In genomic region chr15:74839526-74840395, GRCh38 we compare ENCODE assay signal across 21 cellular contexts. TPM values are rescaled to one million over a fixed set of nuclear protein-coding genes. Genes with fewer than 3 reads are reported as not detected.
DNase-seq lines count a peak whose midpoint lies in the region; ATAC-seq and TF ChIP-seq lines count a peak whose summit lies in the region.
"Had no signal": no experiment of that assay in that cellular context is flagged by ENCODE, and none has a peak within 500 bp of the region (broad histone marks: within the 10 kb centered on the region; RNA-seq: fewer than 3 reads in every experiment).

No MANE protein-coding gene starts in this region.

- intact Hi-C loops in left lung (cut with DNase I), result no loop called here

- ATAC-seq in GM21786 (IDR thresholded peaks at IDR 0.05; ENCODE audit: unreplicated experiment), result no peak
- no peak for ATAC-seq in HG02885 (IDR thresholded peaks at IDR 0.05; ENCODE audit: poor library complexity, unreplicated experiment)
- no peak for ATAC-seq in left lung
- ATAC-seq: HCT116 had no signal

- peaks cover 17 to 30% of the 10 kb centered on the region in 2 donors for H3K4me1 ChIP-seq in left lung

- H3K27me3 ChIP-seq in H7 (ENCODE audit: control insufficient read depth, insufficient read depth, low read length) (no peaks in the 10 kb centered on the region), WERI-Rb-1 (ENCODE audit: insufficient read depth, low read depth, severe bottlenecking) (no peaks in the 10 kb centered on the region), left lung (no peaks in the 10 kb centered on the region)
- H3K27me3 ChIP-seq: MG63 had no signal

- TF ChIP-seq CTCF in C4-2B (conservative IDR thresholded peaks at IDR 0.05), result 0 out of 2 replicates have a peak, but pooled peaks have one; percentile 7
- peak; percentile 58 for TF ChIP-seq CTCF in WERI-Rb-1 (IDR thresholded peaks at IDR 0.05; ENCODE audit: low read depth, low read length)
- TF ChIP-seq CTCF in left lung (IDR thresholded peaks at IDR 0.05), result no peak

- DNase-seq in H7, result peak; percentile 84
- peak; percentile 56 for DNase-seq in WERI-Rb-1
- peak; percentile 47 for DNase-seq in iPS-NIHi7 (ENCODE audit: extremely low spot score)
- no peak for DNase-seq in NCI-H1694 (lab: John Stamatoyannopoulos, UW)
- DNase-seq in left lung, result no peak
- DNase-seq: activated CD4-positive, alpha-beta T cell treated with anti-CD3 and anti-CD28 coated beads for 48 hours; activated gamma-delta T cell treated with Interleukin-2 at 50 U/mL for 16 hours; aorta; foreskin fibroblast; left ventricle myocardium inferior; MG63; NCI-H1930; NCI-H524 treated with DMSO at 0.1 percent for 48 hours; stimulated activated CD4-positive, alpha-beta T cell treated with anti-CD3 and anti-CD28 coated beads, Interleukin-2, amount 100 ng/mL, for 48 hours had no signal

- H3K36me3 ChIP-seq in H7 (replicated peaks; ENCODE audit: control insufficient read depth, insufficient read depth, low read length), result peaks cover 6% of the 10 kb centered on the region
- H3K36me3 ChIP-seq in WERI-Rb-1, result peaks cover 48% of the 10 kb centered on the region
- peaks cover 0 to 57% of the 10 kb centered on the region in 2 donors for H3K36me3 ChIP-seq in left lung

- H3K9me3 ChIP-seq in WERI-Rb-1 (ENCODE audit: severe bottlenecking) (no peaks in the 10 kb centered on the region), left lung (no peaks in the 10 kb centered on the region)
- H3K9me3 ChIP-seq: Caco-2, left ventricle myocardium inferior, MG63 had no signal

- H3K4me3 ChIP-seq in H7 (ENCODE audit: insufficient read depth, low read depth, low read length) (no peak overlapping the region), WERI-Rb-1 (ENCODE audit: low read depth, low read length) (no peak overlapping the region), left lung (no peak overlapping the region)
- H3K4me3 ChIP-seq: left ventricle myocardium inferior, MG63, SK-N-MC had no signal

- H3K27ac ChIP-seq in C4-2B (no peak overlapping the region), WERI-Rb-1 (no peak overlapping the region; the same call in 1 of the 2 replicates), left lung (no peak overlapping the region)
- H3K27ac ChIP-seq: left ventricle myocardium inferior, SK-N-MC had no signal

RNA-seq across cellular contexts. Expression of gene ULK3, which starts 3.2 kb away (rescaled TPM):
- total RNA-seq in H7 (2014; rRNA removed; shearing (Covaris generic)), result 20.9 and 30.4 TPM in 2 replicates
- 10 to 100 TPM; 37.4 to 45.1 TPM for total RNA-seq in left lung

RNA-seq across cellular contexts. Expression of gene CPLX3, which starts 13.3 kb away (rescaled TPM):
- 0.03 TPM in 1 of 2 replicates, not detected in the other for total RNA-seq in H7 (2014; rRNA removed; shearing (Covaris generic))
- not detected for total RNA-seq in left lung
- total RNA-seq: aorta, Caco-2, osteocyte had no signal

RNA-seq across cellular contexts. Expression of gene LMAN1L, which starts 27.1 kb away (rescaled TPM):
- not detected in 2 replicates for total RNA-seq in H7 (2014; rRNA removed; shearing (Covaris generic))
- total RNA-seq in left lung, result under 1 TPM in 1 of 2 donors, not detected in 1; 0.39 TPM
- total RNA-seq: Caco-2, osteocyte had no signal

RNA-seq across cellular contexts. Expression of gene SCAMP2, which starts 33.4 kb away (rescaled TPM):
- 20.8 and 22.6 TPM in 2 replicates for total RNA-seq in H7 (2014; rRNA removed; shearing (Covaris generic))
- total RNA-seq in left lung, result 100 to 1,000 TPM; 131 to 138 TPM

RNA-seq across cellular contexts. Expression of gene MPI, which starts 50.1 kb away (rescaled TPM):
- 50.9 and 64.7 TPM in 2 replicates for total RNA-seq in H7 (2014; rRNA removed; shearing (Covaris generic))
- 10 to 100 TPM; 27.8 to 30.7 TPM for total RNA-seq in left lung

Comparison
In these comparisons a context has a peak if more than half of its experiments do, and no peak if none do; other contexts are left out.
1. CTCF ChIP-seq: peak in C4-2B (single experiment) and WERI-Rb-1 (single experiment); none in left lung (0 of 2).
2. DNase-seq: peak in H7 (single experiment), WERI-Rb-1 (single experiment) and iPS-NIHi7 (single experiment); none in NCI-H1694 (single experiment) and left lung (0 of 2).